16 cellular contexts compared by ENCODE assay signal in the genomic region with DNA sequence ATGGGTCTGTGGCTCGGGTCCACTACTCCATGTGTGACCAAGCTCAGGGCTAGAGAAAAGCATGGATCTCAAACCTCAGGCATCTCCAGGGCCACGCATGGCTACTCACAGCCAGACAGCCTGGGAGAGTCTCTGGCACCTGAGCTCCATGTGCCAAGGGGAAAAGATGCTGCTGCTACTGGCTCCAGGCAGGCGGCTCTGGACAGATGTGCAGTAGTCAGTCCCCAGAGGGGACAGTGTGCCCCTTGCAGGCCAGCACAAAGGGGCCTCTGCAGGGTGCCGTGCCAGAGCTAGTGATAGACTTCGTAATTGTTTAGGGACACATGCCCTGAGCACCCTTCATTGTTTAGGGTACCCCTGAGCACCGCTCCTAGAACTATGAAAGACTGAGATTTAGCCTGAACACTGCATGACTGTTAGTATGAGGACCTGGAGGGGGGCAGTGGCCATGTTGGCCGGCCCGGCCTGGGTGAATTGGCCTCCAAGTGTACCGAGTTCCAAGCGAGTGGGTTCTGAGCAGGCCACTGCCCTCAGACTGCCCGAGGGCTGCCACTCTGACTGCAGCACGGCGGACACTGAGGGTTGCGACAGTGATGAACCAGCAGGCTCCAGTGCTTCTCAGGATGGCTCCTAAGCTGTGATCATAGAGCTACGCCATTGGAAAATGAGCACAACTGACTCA.
DNase-seq lines count a peak whose midpoint lies in the region; ATAC-seq and TF ChIP-seq lines count a peak whose summit lies in the region.
"Had no signal": no experiment of that assay in that cellular context is flagged by ENCODE, and none has a peak within 500 bp of the region (broad histone marks: within the 10 kb centered on the region; RNA-seq: fewer than 3 reads in every experiment).

No MANE protein-coding gene starts in this region.

- no peaks in the 10 kb centered on the region for H3K36me3 Mint-ChIP-seq in natural killer cell treated with Interleukin-12 subunit alpha and Interleukin-12 subunit beta and Interleukin-15 and Interleukin-18, amount 100 ng/mL, for 72 hours
- no peaks in the 10 kb centered on the region for H3K36me3 Mint-ChIP-seq in natural killer cell
- no peaks in the 10 kb centered on the region for H3K36me3 Mint-ChIP-seq in stimulated activated effector memory CD8-positive, alpha-beta T cell treated with anti-CD3 and anti-CD28 coated beads, Interleukin-12 subunit alpha, Interleukin-12 subunit beta, amount 100 ng/mL, for 72 hours
- H3K36me3 Mint-ChIP-seq: CD14-positive monocyte; CD8-positive, alpha-beta T cell had no signal

- H3K4me3 Mint-ChIP-seq in natural killer cell treated with Interleukin-12 subunit alpha and Interleukin-12 subunit beta and Interleukin-15 and Interleukin-18, amount 100 ng/mL, for 72 hours, result no peak overlapping the region
- H3K4me3 Mint-ChIP-seq in natural killer cell, result no peak overlapping the region
- no peak overlapping the region for H3K4me3 Mint-ChIP-seq in stimulated activated effector memory CD8-positive, alpha-beta T cell treated with anti-CD3 and anti-CD28 coated beads, Interleukin-12 subunit alpha, Interleukin-12 subunit beta, amount 100 ng/mL, for 72 hours
- H3K4me3 Mint-ChIP-seq: CD14-positive monocyte; CD8-positive, alpha-beta T cell had no signal

- H3K27ac Mint-ChIP-seq in natural killer cell treated with Interleukin-12 subunit alpha and Interleukin-12 subunit beta and Interleukin-15 and Interleukin-18, amount 100 ng/mL, for 72 hours, result no peak overlapping the region
- H3K27ac Mint-ChIP-seq in natural killer cell, result no peak overlapping the region
- no peak overlapping the region for H3K27ac Mint-ChIP-seq in stimulated activated effector memory CD8-positive, alpha-beta T cell treated with anti-CD3 and anti-CD28 coated beads, Interleukin-12 subunit alpha, Interleukin-12 subunit beta, amount 100 ng/mL, for 72 hours
- H3K27ac Mint-ChIP-seq: CD14-positive monocyte; CD8-positive, alpha-beta T cell had no signal

- BruUV-seq in Panc1 (replicated peaks; lab: Mats Ljungman, UMichigan), result no TSS peak

- H3K27ac ChIP-seq in Panc1 (ENCODE audit: low read length) (no peak overlapping the region), lower lobe of right lung (no peak overlapping the region)
- H3K27ac ChIP-seq: GM23248 had no signal

- no peaks in the 10 kb centered on the region for H3K4me1 Mint-ChIP-seq in natural killer cell treated with Interleukin-12 subunit alpha and Interleukin-12 subunit beta and Interleukin-15 and Interleukin-18, amount 100 ng/mL, for 72 hours (ENCODE audit: low read depth in 2 of 2)
- H3K4me1 Mint-ChIP-seq in natural killer cell, result no peaks in the 10 kb centered on the region
- no peaks in the 10 kb centered on the region for H3K4me1 Mint-ChIP-seq in stimulated activated effector memory CD8-positive, alpha-beta T cell treated with anti-CD3 and anti-CD28 coated beads, Interleukin-12 subunit alpha, Interleukin-12 subunit beta, amount 100 ng/mL, for 72 hours
- H3K4me1 Mint-ChIP-seq: CD14-positive monocyte had no signal

- TF ChIP-seq CTCF in natural killer cell (IDR thresholded peaks at IDR 0.05) (no peak), Panc1 (IDR thresholded peaks at IDR 0.05) (no peak), lower lobe of right lung (IDR thresholded peaks at IDR 0.05) (no peak)

- intact Hi-C loops in natural killer cell (cut with micrococcal nuclease), result no loop called here
- intact Hi-C loops in Panc1 (cut with micrococcal nuclease; ENCODE audit: unreplicated experiment), result no loop called here
- intact Hi-C loops in lower lobe of right lung (cut with DNase I), result no loop called here

- no peaks in the 10 kb centered on the region for H3K9me3 ChIP-seq in Panc1 (ENCODE audit: control insufficient read depth, insufficient read depth, low read depth, low read length)
- no peaks in the 10 kb centered on the region for H3K9me3 ChIP-seq in lower lobe of right lung

- H3K4me3 ChIP-seq in Panc1 (ENCODE audit: low read depth in 2 of 2, low read length in 2 of 2) (no peak overlapping the region), lower lobe of right lung (no peak overlapping the region)
- H3K4me3 ChIP-seq: GM23248 had no signal

- H3K36me3 ChIP-seq in Panc1 (ENCODE audit: control insufficient read depth, insufficient read depth, low read length), result no peaks in the 10 kb centered on the region
- H3K36me3 ChIP-seq in lower lobe of right lung, result no peaks in the 10 kb centered on the region

- POLR2A ChIA-PET in Panc1 (lab: Charles Lee), result no interaction called here

- in situ Hi-C loops in Panc1 (cut with HindIII; ENCODE audit: low pct_unique_long_range_greater_than_20kb, low sequenced_read_pairs), result no loop called here

- CTCF ChIA-PET in Panc1 (lab: Charles Lee), result no interaction called here

- no peaks in the 10 kb centered on the region for H3K9me3 Mint-ChIP-seq in natural killer cell treated with Interleukin-12 subunit alpha and Interleukin-12 subunit beta and Interleukin-15 and Interleukin-18, amount 100 ng/mL, for 72 hours
- H3K9me3 Mint-ChIP-seq in natural killer cell, result no peaks in the 10 kb centered on the region
- H3K9me3 Mint-ChIP-seq in stimulated activated effector memory CD8-positive, alpha-beta T cell treated with anti-CD3 and anti-CD28 coated beads, Interleukin-12 subunit alpha, Interleukin-12 subunit beta, amount 100 ng/mL, for 72 hours, result no peaks in the 10 kb centered on the region
- H3K9me3 Mint-ChIP-seq: CD8-positive, alpha-beta T cell had no signal

- H3K27me3 Mint-ChIP-seq in natural killer cell treated with Interleukin-12 subunit alpha and Interleukin-12 subunit beta and Interleukin-15 and Interleukin-18, amount 100 ng/mL, for 72 hours, result peaks cover 0 to 4% of the 10 kb centered on the region in 2 donors
- no peaks in the 10 kb centered on the region for H3K27me3 Mint-ChIP-seq in natural killer cell (ENCODE audit: low read depth in 2 of 2)

- H3K4me1 ChIP-seq in Panc1 (ENCODE audit: control insufficient read depth, insufficient read depth, low read length) (no peaks in the 10 kb centered on the region), lower lobe of right lung (no peaks in the 10 kb centered on the region)

- peak; percentile 29 to 37 for ATAC-seq in natural killer cell treated with Interleukin-12 subunit alpha and Interleukin-12 subunit beta and Interleukin-15 and Interleukin-18, amount 100 ng/mL, for 72 hours
- ATAC-seq in natural killer cell (no peak), Panc1 (peak; percentile 56; the same call in 1 of the 2 replicates), lower lobe of right lung (no peak), GM21447 (IDR thresholded peaks at IDR 0.05; ENCODE audit: unreplicated experiment) (no peak)
- ATAC-seq in stimulated activated effector memory CD8-positive, alpha-beta T cell treated with anti-CD3 and anti-CD28 coated beads, Interleukin-12 subunit alpha, Interleukin-12 subunit beta, amount 100 ng/mL, for 72 hours, result peak; percentile 27
- ATAC-seq: CD8-positive, alpha-beta T cell had no signal

- H3K27me3 ChIP-seq in Panc1 (ENCODE audit: control insufficient read depth, insufficient read depth, low read length), result peaks cover 16% of the 10 kb centered on the region; the same call in 1 of the 2 replicates
- no peaks in the 10 kb centered on the region for H3K27me3 ChIP-seq in lower lobe of right lung (ENCODE audit: low read depth)

- DNase-seq in natural killer cell treated with Interleukin-12 subunit alpha and Interleukin-12 subunit beta and Interleukin-15 and Interleukin-18, amount 100 ng/mL, for 72 hours (ENCODE audit: low spot score), result no peak
- DNase-seq in natural killer cell, result no peak
- DNase-seq in Panc1 (ENCODE audit: low read depth, low spot score), result no peak
- peak; percentile 18 for DNase-seq in lower lobe of right lung
- no peak for DNase-seq in stimulated activated effector memory CD8-positive, alpha-beta T cell treated with anti-CD3 and anti-CD28 coated beads, Interleukin-12 subunit alpha, Interleukin-12 subunit beta, amount 100 ng/mL, for 72 hours (ENCODE audit: low spot score in 2 of 2)
- DNase-seq in hypothalamus (lab: John Stamatoyannopoulos, UW), result no peak
- no peak for DNase-seq in activated gamma-delta T cell (lab: John Stamatoyannopoulos, UW)
- DNase-seq: ACHN; CD8-positive, alpha-beta T cell; COR-L47; DND-41; GDM1; GM23248; IMR-90 had no signal

Comparison
In these comparisons a context has a peak if more than half of its experiments do, and no peak if none do; other contexts are left out.
1. ATAC-seq: peak in natural killer cell treated with Interleukin-12 subunit alpha and Interleukin-12 subunit beta and Interleukin-15 and Interleukin-18, amount 100 ng/mL, for 72 hours (2 of 2), Panc1 (single experiment) and stimulated activated effector memory CD8-positive, alpha-beta T cell treated with anti-CD3 and anti-CD28 coated beads, Interleukin-12 subunit alpha, Interleukin-12 subunit beta, amount 100 ng/mL, for 72 hours (single experiment); none in natural killer cell (0 of 3), lower lobe of right lung (0 of 2) and GM21447 (single experiment).